9 cellular contexts compared by ENCODE assay signal in genomic region chr10:21174670-21175495, GRCh38.
DNase-seq lines count a peak whose midpoint lies in the region; ATAC-seq, FAIRE-seq and TF ChIP-seq lines count a peak whose summit lies in the region.
"Had no signal": no experiment of that assay in that cellular context is flagged by ENCODE, and none has a peak within 500 bp of the region (broad histone marks: within the 10 kb centered on the region; RNA-seq: fewer than 3 reads in every experiment).

No MANE protein-coding gene starts in this region.

- FAIRE-seq in bronchial epithelial cell (lab: Jason Lieb, UNC): no peak

- H3K4me3 ChIP-seq in cardiac muscle cell (peak overlapping the region; percentile 78), bronchial epithelial cell (ENCODE audit: low read depth, low read length) (peak overlapping the region; percentile 94), lung (peak overlapping the region; percentile 52), upper lobe of right lung (peak overlapping the region; percentile 61)

- TF ChIP-seq CTCF in cardiac muscle cell (IDR thresholded peaks at IDR 0.05; ENCODE audit: low read depth, low read length) (no peak), bronchial epithelial cell (IDR thresholded peaks at IDR 0.05; ENCODE audit: insufficient read depth, low read length, severe bottlenecking) (no peak), lung (IDR thresholded peaks at IDR 0.05; ENCODE audit: control extremely low read depth, extremely low read depth) (no peak), upper lobe of right lung (IDR thresholded peaks at IDR 0.05) (no peak)

- peaks cover 19% of the 10 kb centered on the region for H3K27me3 ChIP-seq in cardiac muscle cell
- H3K27me3 ChIP-seq in bronchial epithelial cell (ENCODE audit: control insufficient read depth, insufficient read depth, low read length): no peaks in the 10 kb centered on the region
- H3K27me3 ChIP-seq in lung (ENCODE audit: control insufficient read depth, insufficient read depth): no peaks in the 10 kb centered on the region
- H3K27me3 ChIP-seq in upper lobe of right lung: peaks cover 12% of the 10 kb centered on the region

- 17 to 21% methylated on average over 37 of the region's 37 CpGs for WGBS in lung, 2 donors

- no peaks in the 10 kb centered on the region for H3K9me3 ChIP-seq in cardiac muscle cell (ENCODE audit: low read depth)
- H3K9me3 ChIP-seq in lung (ENCODE audit: control insufficient read depth in 2 of 2, insufficient read depth in 1 of 2, low read length in 1 of 2): no peaks in the 10 kb centered on the region
- H3K9me3 ChIP-seq in upper lobe of right lung: no peaks in the 10 kb centered on the region

- no peak for ATAC-seq in left ventricle myocardium superior
- ATAC-seq in lung (ENCODE audit: insufficient read depth, low FRiP score): no peak
- no peak for ATAC-seq in upper lobe of right lung
- ATAC-seq in GM19452 (IDR thresholded peaks at IDR 0.05; ENCODE audit: unreplicated experiment): no peak
- no peak for ATAC-seq in HG03571 (IDR thresholded peaks at IDR 0.05; ENCODE audit: unreplicated experiment)

- H3K4me1 ChIP-seq in cardiac muscle cell (ENCODE audit: low read depth): no peaks in the 10 kb centered on the region
- peaks cover 0 to 8% of the 10 kb centered on the region in 2 donors for H3K4me1 ChIP-seq in lung (ENCODE audit: control insufficient read depth in 2 of 2, insufficient read depth in 2 of 2, low read length in 2 of 2)
- no peaks in the 10 kb centered on the region for H3K4me1 ChIP-seq in upper lobe of right lung

- DNase-seq in cardiac muscle cell (ENCODE audit: low read depth in 1 of 2, low spot score in 1 of 2) (no peak), left ventricle myocardium superior (no peak), bronchial epithelial cell (ENCODE audit: low read depth) (peak; percentile 51), lung (ENCODE audit: low spot score) (no peak), upper lobe of right lung (no peak), OCI-M1 (lab: John Stamatoyannopoulos, UW) (no peak)
- DNase-seq: stimulated activated naive CD4-positive, alpha-beta T cell treated with Interleukin-2 at 50 U/mL for 16 hours had no signal

- H3K36me3 ChIP-seq in cardiac muscle cell (no peaks in the 10 kb centered on the region), bronchial epithelial cell (ENCODE audit: control insufficient read depth, insufficient read depth, low read length) (peaks cover 4% of the 10 kb centered on the region), lung (ENCODE audit: control insufficient read depth in 2 of 2, insufficient read depth in 2 of 2, low read length in 2 of 2) (no peaks in the 10 kb centered on the region), upper lobe of right lung (no peaks in the 10 kb centered on the region)

- intact Hi-C loops in left ventricle myocardium superior (cut with micrococcal nuclease): no loop called here
- intact Hi-C loops in upper lobe of right lung (cut with DNase I): no loop called here

- H3K27ac ChIP-seq in cardiac muscle cell: no peak overlapping the region
- H3K27ac ChIP-seq in lung (ENCODE audit: low read depth in 1 of 2, low read length in 1 of 2): peak overlapping the region in 1 of 2 donors; percentile 85
- H3K27ac ChIP-seq in upper lobe of right lung: peak overlapping the region; percentile 88
